8 cellular contexts compared by ENCODE assay signal in genomic region chr14:36320210-36321003, GRCh38. TPM values are rescaled to one million over a fixed set of nuclear protein-coding genes. Genes with fewer than 3 reads are reported as not detected.
DNase-seq lines count a peak whose midpoint lies in the region; ATAC-seq, FAIRE-seq and TF ChIP-seq lines count a peak whose summit lies in the region.

Gene MBIP (minus strand): TSS chr14:36320637. CDS start chr14:36320588, 49 bp downstream.

- no peaks in the 10 kb centered on the region for H3K36me3 ChIP-seq in kidney (ENCODE audit: control insufficient read depth in 1 of 2, insufficient read depth in 2 of 2, low read length in 2 of 2)

- ATAC-seq in GM19043 (IDR thresholded peaks at IDR 0.05; ENCODE audit: low read depth, unreplicated experiment): peak; percentile 98
- ATAC-seq in HG03378 (IDR thresholded peaks at IDR 0.05; ENCODE audit: unreplicated experiment): peak; percentile 97

- intact Hi-C loops in kidney (cut with DNase I): no loop called here

- no peak for TF ChIP-seq CTCF in AG09309 (IDR thresholded peaks at IDR 0.05; ENCODE audit: control insufficient read depth, insufficient read depth, low read depth, low read length, missing control alignments)
- no peak for TF ChIP-seq CTCF in kidney (IDR thresholded peaks at IDR 0.05; ENCODE audit: borderline replicate concordance, extremely low read depth, insufficient read depth)

- peaks cover 3 to 5% of the 10 kb centered on the region in 2 donors for H3K4me1 ChIP-seq in kidney (ENCODE audit: control insufficient read depth in 1 of 2, insufficient read depth in 1 of 2, low read depth in 1 of 2, low read length in 2 of 2)

- H3K9me3 ChIP-seq in kidney (ENCODE audit: control insufficient read depth in 1 of 2, low read length in 2 of 2): no peaks in the 10 kb centered on the region

- H3K4me3 ChIP-seq in AG09309 (ENCODE audit: control insufficient read depth, low read depth, low read length): peak within 1 kb of the TSS; percentile 93
- H3K4me3 ChIP-seq in kidney (ENCODE audit: low read length in 2 of 2): peak within 1 kb of the TSS; percentile 84 to 91

- DNase-seq in AG09309 (ENCODE audit: low read depth): peak; percentile 75
- DNase-seq in NCI-H460 (ENCODE audit: extremely low read depth, low read depth): peak; percentile 98
- peak; percentile 78 for DNase-seq in activated CD4-positive, CD25-positive, alpha-beta regulatory T cell treated with anti-CD3 and anti-CD28 coated beads, Interleukin-2, amount 50 U/mL, for 72 hours
- DNase-seq in cerebellar nuclear complex (lab: John Stamatoyannopoulos, UW): peak; percentile 46 to 66
- DNase-seq in kidney: peak; percentile 94
- peak; percentile 94 for DNase-seq in stimulated activated CD4-positive, alpha-beta T cell treated with anti-CD3 and anti-CD28 coated beads, Interleukin-15, amount 100 ng/mL, for 24 hours

- peak within 1 kb of the TSS; percentile 69 to 87 for H3K27ac ChIP-seq in kidney (ENCODE audit: low read depth in 2 of 2, low read length in 2 of 2)

- no peak for FAIRE-seq in kidney (lab: Jason Lieb, UNC)

- H3K9ac ChIP-seq in kidney (ENCODE audit: low read length in 2 of 2): peak within 1 kb of the TSS; percentile 70 to 96

RNA-seq across cellular contexts. Expression of gene MBIP, which starts in this region (rescaled TPM):
- total RNA-seq in NCI-H460 (2014; rRNA removed; shearing (Covaris generic)): 11.8 and 15.0 TPM in 2 replicates
- 10.6 and 18.3 TPM in 2 replicates for polyA plus RNA-seq in NCI-H460 (2014; cell fraction: nucleus; rRNA removed)
- 28.8 TPM for total RNA-seq in kidney
- polyA plus RNA-seq in kidney (ENCODE audit: insufficient read depth, low read depth, low replicate concordance): 21.4 TPM

Comparison
In these comparisons a context has a peak if more than half of its experiments do, and no peak if none do; other contexts are left out.
1. Peak in every context shown above with its lines: DNase-seq, ATAC-seq, H3K4me3 ChIP-seq and H3K27ac ChIP-seq.